Comparison of ENCODE assay signal across 8 cellular contexts in genomic region chr9:69758981-69759477, GRCh38. TPM values are rescaled to one million over a fixed set of nuclear protein-coding genes. Genes with fewer than 3 reads are reported as not detected.
DNase-seq lines count a peak whose midpoint lies in the region; ATAC-seq and TF ChIP-seq lines count a peak whose summit lies in the region.

No MANE protein-coding gene starts in this region.

- peak overlapping the region; percentile 97 for H3K27ac ChIP-seq in coronary artery

- peaks cover 19% of the 10 kb centered on the region for H3K4me1 Mint-ChIP-seq in CD14-positive monocyte

- peak overlapping the region; percentile 90 to 97 (median 94) for H3K27ac Mint-ChIP-seq in CD14-positive monocyte

- intact Hi-C loops in CD14-positive monocyte (cut with micrococcal nuclease) = no loop called here

- no peak for TF ChIP-seq CTCF in CD14-positive monocyte (IDR thresholded peaks at IDR 0.05)
- TF ChIP-seq CTCF in coronary artery (IDR thresholded peaks at IDR 0.05) = no peak

- H3K4me3 Mint-ChIP-seq in CD14-positive monocyte = peak overlapping the region; percentile 88 to 97

- peaks cover 0 to 4% (median 0%) of the 10 kb centered on the region in 3 donors for H3K27me3 Mint-ChIP-seq in CD14-positive monocyte (ENCODE audit: low read depth in 3 of 3)

- DNase-seq in CD14-positive monocyte (ENCODE audit: low spot score) (no peak), NCI-H460 (ENCODE audit: extremely low read depth, low read depth) (peak; percentile 9), coronary artery (ENCODE audit: low spot score) (no peak)
- DNase-seq in activated CD4-positive, CD25-positive, alpha-beta regulatory T cell (lab: John Stamatoyannopoulos, UW) = no peak
- no peak for DNase-seq in central memory CD4-positive, alpha-beta T cell

- H3K4me3 ChIP-seq in coronary artery = peak overlapping the region; percentile 92
- peak overlapping the region; percentile 96 for H3K4me3 ChIP-seq in mononuclear cell (ENCODE audit: low read length)

- H3K9me3 ChIP-seq in mononuclear cell (ENCODE audit: low read depth, low read length) = no peaks in the 10 kb centered on the region

- ATAC-seq in GM21526 (IDR thresholded peaks at IDR 0.05; ENCODE audit: low FRiP score, unreplicated experiment) (peak; percentile 3), GM19455 (IDR thresholded peaks at IDR 0.05; ENCODE audit: unreplicated experiment) (no peak)

- peaks cover 5 to 7% of the 10 kb centered on the region in 2 donors for H3K36me3 Mint-ChIP-seq in CD14-positive monocyte

- no peaks in the 10 kb centered on the region for H3K27me3 ChIP-seq in mononuclear cell (ENCODE audit: insufficient read depth, low read length)

- peaks cover 19% of the 10 kb centered on the region for H3K4me1 ChIP-seq in mononuclear cell (ENCODE audit: insufficient read depth, low read length)

- H3K9me3 Mint-ChIP-seq in CD14-positive monocyte = no peaks in the 10 kb centered on the region

RNA-seq across cellular contexts. Expression of gene PTAR1, which starts 0.8 kb away (rescaled TPM):
- 10 to 100 TPM; 12.3 to 13.4 TPM for polyA plus RNA-seq in CD14-positive monocyte
- 77.1 and 85.4 TPM in 2 replicates for total RNA-seq in NCI-H460 (2014; rRNA removed; shearing (Covaris generic))
- polyA plus RNA-seq in NCI-H460 (2014; cell fraction: nucleus; rRNA removed) = 57.8 and 106 TPM in 2 replicates
- total RNA-seq in mononuclear cell = 162 TPM
